ENCODE assay signal across 8 cellular contexts in genomic region chrX:152830312-152831305, GRCh38. TPM values are rescaled to one million over a fixed set of nuclear protein-coding genes. Genes with fewer than 3 reads are reported as not detected.
DNase-seq lines count a peak whose midpoint lies in the region; ATAC-seq and TF ChIP-seq lines count a peak whose summit lies in the region.

Gene CETN2, minus strand, starts transcription at chrX:152830757. Its CDS starts 47 bp downstream, at chrX:152830710.
Gene NSDHL, plus strand, starts transcription at chrX:152831063. Its CDS starts 15,262 bp downstream, at chrX:152846325.

- intact Hi-C loops in Panc1 (cut with micrococcal nuclease; ENCODE audit: unreplicated experiment) (no loop called here), esophagus muscularis mucosa (cut with DNase I) (no loop called here)

- no peak for TF ChIP-seq POLR2A in esophagus muscularis mucosa (IDR thresholded peaks at IDR 0.05; ENCODE audit: low read depth)

- DNase-seq in DMS53 (lab: John Stamatoyannopoulos, UW) = peak; percentile 98
- peak; percentile 75 for DNase-seq in KG1 (lab: John Stamatoyannopoulos, UW)
- peak; percentile 89 for DNase-seq in Panc1 (ENCODE audit: low read depth, low spot score)
- peak; percentile 91 to 94 for DNase-seq in activated T-cell treated with anti-CD3 and anti-CD28 coated beads, Interleukin-2, amount 50 U/mL, for 48 hours
- peak; percentile 98 for DNase-seq in esophagus muscularis mucosa (ENCODE audit: extremely low spot score)
- DNase-seq in stimulated activated CD8-positive, alpha-beta memory T cell treated with anti-CD3 and anti-CD28 coated beads, Interleukin-7, amount 100 ng/mL, for 4 hours (ENCODE audit: low read depth in 2 of 2) = peak; percentile 89 to 90

- no peak for TF ChIP-seq EP300 in esophagus muscularis mucosa (IDR thresholded peaks at IDR 0.05)

- TF ChIP-seq CTCF in Panc1 (IDR thresholded peaks at IDR 0.05) (no peak), esophagus muscularis mucosa (IDR thresholded peaks at IDR 0.05) (no peak)

- no peaks in the 10 kb centered on the region for H3K27me3 ChIP-seq in Panc1 (ENCODE audit: control insufficient read depth, insufficient read depth, low read length)
- H3K27me3 ChIP-seq in esophagus muscularis mucosa = no peaks in the 10 kb centered on the region
- H3K27me3 ChIP-seq in muscle layer of duodenum (ENCODE audit: low read depth, low read length) = no peaks in the 10 kb centered on the region

- peak; percentile 99 for ATAC-seq in GM21723 (IDR thresholded peaks at IDR 0.05; ENCODE audit: unreplicated experiment)
- ATAC-seq in Panc1 = peak; percentile 99

- H3K4me1 ChIP-seq in Panc1 (ENCODE audit: control insufficient read depth, insufficient read depth, low read length) (peaks cover 13% of the 10 kb centered on the region; the same call in 1 of the 2 replicates), esophagus muscularis mucosa (peaks cover 7 to 24% (median 20%) of the 10 kb centered on the region in 4 donors), muscle layer of duodenum (ENCODE audit: control insufficient read depth in 1 of 2, insufficient read depth in 2 of 2, low read length in 2 of 2) (peaks cover 0 to 15% of the 10 kb centered on the region in 2 donors)

- H3K9me3 ChIP-seq in Panc1 (ENCODE audit: control insufficient read depth, insufficient read depth, low read depth, low read length) (no peaks in the 10 kb centered on the region), esophagus muscularis mucosa (peaks cover 0 to 3% (median 0%) of the 10 kb centered on the region in 4 donors), muscle layer of duodenum (ENCODE audit: control insufficient read depth in 1 of 2, low read length in 2 of 2) (no peaks in the 10 kb centered on the region)

- H3K27ac ChIP-seq in Panc1 (ENCODE audit: low read length) (peak within 1 kb of the TSS; percentile 93), esophagus muscularis mucosa (replicated peaks in 1 of 4) (peak within 1 kb of the TSS; percentile 70 to 79 (median 76)), muscle layer of duodenum (ENCODE audit: low read length) (peak within 1 kb of the TSS; percentile 60)

- no peaks in the 10 kb centered on the region for H3K36me3 ChIP-seq in Panc1 (ENCODE audit: control insufficient read depth, insufficient read depth, low read length)
- H3K36me3 ChIP-seq in esophagus muscularis mucosa = peaks cover 0 to 25% (median 5%) of the 10 kb centered on the region in 4 donors
- H3K36me3 ChIP-seq in muscle layer of duodenum (ENCODE audit: control insufficient read depth in 1 of 2, insufficient read depth in 2 of 2, low read length in 2 of 2) = peaks cover 6 to 15% of the 10 kb centered on the region in 2 donors

- POLR2A ChIA-PET in Panc1 (lab: Charles Lee) = interaction anchor here (0.6 to 0.7 kb wide), 2 partner anchors 14 to 1662 kb away, joined by 3 to 12 read pairs; no protein-coding TSS in a partner anchor

- no TSS peak for BruUV-seq in Panc1 (replicated peaks; lab: Mats Ljungman, UMichigan)

- 33% methylated on average over 51 of the region's 71 CpGs for WGBS in esophagus muscularis mucosa

- H3K4me3 ChIP-seq in Panc1 (ENCODE audit: low read depth in 2 of 2, low read length in 2 of 2) (peak within 1 kb of the TSS; percentile 93 to 96), esophagus muscularis mucosa (peak within 1 kb of the TSS; percentile 61 to 79 (median 68)), muscle layer of duodenum (ENCODE audit: low read depth in 1 of 2, low read length in 2 of 2) (peak within 1 kb of the TSS; percentile 71 to 79)

- CTCF ChIA-PET in Panc1 (lab: Charles Lee) = no interaction called here

- in situ Hi-C loops in Panc1 (cut with HindIII; ENCODE audit: low pct_unique_long_range_greater_than_20kb, low sequenced_read_pairs) = no loop called here

RNA-seq across cellular contexts. Expression of gene CETN2, which starts in this region (rescaled TPM):
- total RNA-seq in Panc1 (2021; ENCODE audit: unreplicated experiment) = 63.3 TPM
- 52.5 TPM for polyA plus RNA-seq in Panc1 (2012; ENCODE audit: insufficient read length)
- total RNA-seq in esophagus muscularis mucosa = 10 to 100 TPM; 40.7 to 56.2 (median 52.0) TPM

RNA-seq across cellular contexts. Expression of gene NSDHL, which starts in this region (rescaled TPM):
- total RNA-seq in Panc1 (2021; ENCODE audit: unreplicated experiment) (75.0 TPM), esophagus muscularis mucosa (10 to 100 TPM in 1 of 4 donors, 1 to 10 TPM in 3; 5.8 to 10.1 (median 8.7) TPM)
- polyA plus RNA-seq in Panc1 (2012; ENCODE audit: insufficient read length) = 78.8 TPM

Comparison
In these comparisons a context has a peak if more than half of its experiments do, and no peak if none do; other contexts are left out.
1. Peak in every context shown above with its lines: DNase-seq, ATAC-seq, H3K4me3 ChIP-seq and H3K27ac ChIP-seq.